26 cellular contexts compared by ENCODE assay signal in the genomic region with DNA sequence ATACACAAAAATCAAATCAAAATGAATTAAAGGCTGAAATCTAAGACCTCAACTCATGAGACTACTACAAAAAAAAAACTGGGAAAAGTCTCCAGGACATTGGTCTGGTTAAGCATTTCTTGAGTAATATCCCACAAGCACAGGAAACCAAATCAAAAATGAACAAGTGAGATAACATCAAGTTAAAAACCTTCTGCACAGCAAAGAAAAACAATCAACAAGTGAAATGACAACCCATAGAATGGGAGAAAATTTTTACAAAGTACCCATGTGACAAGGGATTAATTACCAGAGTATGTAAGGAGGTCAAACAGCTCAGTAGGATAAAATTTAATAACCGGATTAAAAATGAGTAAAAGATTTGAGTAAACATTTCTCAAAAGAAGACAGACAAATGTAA.
"Had no signal": no experiment of that assay in that cellular context is flagged by ENCODE, and none has a peak within 500 bp of the region (broad histone marks: within the 10 kb centered on the region; RNA-seq: fewer than 3 reads in every experiment).

No MANE protein-coding gene starts in this region.

- H3K27me3 ChIP-seq: neutrophil, pancreas, right lobe of liver, sigmoid colon, stomach, thyroid gland, tibial nerve, upper lobe of left lung, vagina had no signal

- H3K9me3 ChIP-seq: neutrophil, pancreas, prostate gland, right lobe of liver, sigmoid colon, thoracic aorta, thyroid gland, tibial nerve, upper lobe of left lung, vagina had no signal

- DNase-seq: nephron progenitor cell; nucleus accumbens; pancreas; retina; right cardiac atrium; right lobe of liver; sigmoid colon; small intestine; stimulated activated CD4-positive, alpha-beta T cell treated with anti-CD3 and anti-CD28 coated beads, Interleukin-15, amount 100 ng/mL, for 24 hours; stimulated activated CD4-positive, alpha-beta T cell treated with anti-CD3 and anti-CD28 coated beads, Interleukin-2, amount 100 ng/mL, for 24 hours; stimulated activated CD4-positive, alpha-beta T cell treated with anti-CD3 and anti-CD28 coated beads, Interleukin-2, amount 100 ng/mL, for 48 hours; stimulated activated CD4-positive, alpha-beta T cell treated with anti-CD3 and anti-CD28 coated beads, Interleukin-4, amount 100 ng/mL, for 24 hours; stimulated activated naive B cell treated with anti-CD40 and anti-IgM and Interleukin-4, amounts not matched to agents 10 μg/mL and 1 μg/mL and 100 μg/mL, for 72 hours; stimulated activated naive CD4-positive, alpha-beta T cell treated with Interleukin-2 at 50 U/mL for 16 hours; stomach; thyroid gland; trophoblast cell; upper lobe of left lung had no signal

- H3K4me3 ChIP-seq: pancreas, prostate gland, right lobe of liver, sigmoid colon, stomach, thoracic aorta, thyroid gland, tibial nerve, upper lobe of left lung, vagina had no signal

- FAIRE-seq: pancreas, small intestine, urothelium cell line had no signal

- H3K27ac ChIP-seq: neutrophil, pancreas, prostate gland, right lobe of liver, sigmoid colon, stomach, thoracic aorta, thyroid gland, tibial nerve, upper lobe of left lung, vagina had no signal

- H3K36me3 ChIP-seq: neutrophil, pancreas, prostate gland, right lobe of liver, sigmoid colon, stomach, thoracic aorta, thyroid gland, tibial nerve, upper lobe of left lung, vagina had no signal

- H3K4me1 ChIP-seq: prostate gland, right lobe of liver, sigmoid colon, stomach, thyroid gland, tibial nerve, upper lobe of left lung, vagina had no signal

- ATAC-seq: natural killer cell treated with Interleukin-12 subunit alpha and Interleukin-12 subunit beta and Interleukin-15 and Interleukin-18, amount 100 ng/mL, for 72 hours; pancreas; right cardiac atrium; right lobe of liver; stimulated activated effector memory CD8-positive, alpha-beta T cell treated with anti-CD3 and anti-CD28 coated beads, Interleukin-12 subunit alpha, Interleukin-12 subunit beta, amount 100 ng/mL, for 72 hours; stimulated activated naive B cell treated with anti-CD40 and anti-IgM and Interleukin-4, amounts not matched to agents 10 μg/mL and 1 μg/mL and 100 μg/mL, for 72 hours had no signal
